Comparison of ENCODE assay signal across 1 cellular context in the genomic region with DNA sequence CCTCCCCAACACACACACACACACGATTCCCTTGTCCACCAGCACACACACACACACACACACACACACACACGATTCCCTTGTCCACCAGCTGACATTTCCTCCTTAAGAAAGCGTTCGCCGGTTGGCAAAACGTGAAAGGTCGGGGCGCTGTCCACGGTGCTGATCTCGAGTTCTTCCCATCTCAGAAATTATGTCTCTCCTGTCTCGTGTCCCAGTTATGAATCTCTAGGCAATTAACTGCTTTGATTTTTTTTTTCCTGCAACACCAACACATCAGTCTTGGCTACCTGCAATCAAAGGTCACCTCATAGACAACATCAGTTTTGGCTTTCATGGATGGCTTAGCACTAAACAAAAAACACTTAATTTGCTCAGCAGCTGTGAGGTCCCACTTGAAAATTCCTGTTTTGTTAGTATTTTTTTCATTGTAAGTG.
TF ChIP-seq lines count a peak whose summit lies in the region.

No MANE protein-coding gene starts in this region.

TF ChIP-seq in HepG2, 621 proteins besides CTCF, POLR2A, EP300 and RAD21 (continued from another document and continues in another):
- TF ChIP-seq MYNN (CRISPR knock-in tag; IDR thresholded peaks at IDR 0.05; ENCODE audit: low read depth) (no peak), ZNF232 (CRISPR knock-in tag; IDR thresholded peaks at IDR 0.05; ENCODE audit: borderline replicate concordance) (peak; percentile 75; the same call in 1 of the 2 replicates), CHD4 (IDR thresholded peaks at IDR 0.05; ENCODE audit: borderline replicate concordance, low read length) (no peak), NFE2L2 (IDR thresholded peaks at IDR 0.05; ENCODE audit: low read length) (no peak), ZNF12 (CRISPR knock-in tag; IDR thresholded peaks at IDR 0.05) (0 out of 2 replicates have a peak, but pooled peaks have one; percentile 26), HOXA5 (CRISPR knock-in tag; IDR thresholded peaks at IDR 0.05) (peak; percentile 35; the same call in 1 of the 2 replicates), ZNF441 (CRISPR knock-in tag; IDR thresholded peaks at IDR 0.05; ENCODE audit: borderline replicate concordance) (peak; percentile 58; the same call in 1 of the 2 replicates), ZNF430 (CRISPR knock-in tag; IDR thresholded peaks at IDR 0.05) (peak; percentile 69; the same call in 1 of the 2 replicates), TSC22D2 (CRISPR knock-in tag; IDR thresholded peaks at IDR 0.05; ENCODE audit: borderline replicate concordance) (peak; percentile 80; the same call in 1 of the 2 replicates), NFKBIZ (CRISPR knock-in tag; IDR thresholded peaks at IDR 0.05) (0 out of 2 replicates have a peak, but pooled peaks have one; percentile 46), SUZ12 (IDR thresholded peaks at IDR 0.05; ENCODE audit: low read depth, low read length) (no peak), ZFP62 (CRISPR knock-in tag; IDR thresholded peaks at IDR 0.05) (no peak), HDAC2 (CRISPR knock-in tag; IDR thresholded peaks at IDR 0.05) (peak; percentile 18; the same call in 1 of the 2 replicates), ZNF335 (CRISPR knock-in tag; IDR thresholded peaks at IDR 0.05) (0 out of 2 replicates have a peak, but pooled peaks have one; percentile 48), AHR (CRISPR knock-in tag; IDR thresholded peaks at IDR 0.05) (0 out of 2 replicates have a peak, but pooled peaks have one; percentile 42), TBX2 (CRISPR knock-in tag; IDR thresholded peaks at IDR 0.05; ENCODE audit: borderline replicate concordance) (no peak), ZNF563 (CRISPR knock-in tag; IDR thresholded peaks at IDR 0.05) (0 out of 2 replicates have a peak, but pooled peaks have one; percentile 41), ESRRA (CRISPR knock-in tag; IDR thresholded peaks at IDR 0.05; ENCODE audit: low read depth) (no peak), HIVEP1 (CRISPR knock-in tag; IDR thresholded peaks at IDR 0.05) (no peak), FOXK1 (CRISPR knock-in tag; IDR thresholded peaks at IDR 0.05; ENCODE audit: borderline replicate concordance, low read depth) (no peak), WIZ (CRISPR knock-in tag; IDR thresholded peaks at IDR 0.05) (peak; percentile 70; the same call in 1 of the 2 replicates), PHF5A (CRISPR knock-in tag; IDR thresholded peaks at IDR 0.05; ENCODE audit: low read depth, unreplicated experiment) (no peak), KDM5B (CRISPR knock-in tag; IDR thresholded peaks at IDR 0.05; ENCODE audit: borderline replicate concordance) (no peak), ZBTB3 (CRISPR knock-in tag; IDR thresholded peaks at IDR 0.05; ENCODE audit: borderline replicate concordance, low read depth) (no peak), SIX4 (CRISPR knock-in tag; IDR thresholded peaks at IDR 0.05) (no peak), ZNF772 (CRISPR knock-in tag; IDR thresholded peaks at IDR 0.05) (no peak), MBD4 (IDR thresholded peaks at IDR 0.05; ENCODE audit: borderline replicate concordance, low read length) (no peak), HES4 (CRISPR knock-in tag; IDR thresholded peaks at IDR 0.05; ENCODE audit: borderline replicate concordance) (peak; percentile 69; the same call in 1 of the 2 replicates), KLF16 (CRISPR knock-in tag; IDR thresholded peaks at IDR 0.05) (peak in 1 of 2 experiments; percentile 45; a peak in 1 of 4 replicates), SALL1 (CRISPR knock-in tag; IDR thresholded peaks at IDR 0.05) (peak; percentile 73), IKZF4 (CRISPR knock-in tag; IDR thresholded peaks at IDR 0.05; ENCODE audit: borderline replicate concordance, low read depth, not compliant biosample characterization) (peak; percentile 52), ZSCAN21 (CRISPR knock-in tag; IDR thresholded peaks at IDR 0.05; ENCODE audit: borderline replicate concordance) (0 out of 2 replicates have a peak, but pooled peaks have one; percentile 23), KAT7 (CRISPR knock-in tag; IDR thresholded peaks at IDR 0.05; ENCODE audit: borderline replicate concordance) (no peak), TOPORS (CRISPR knock-in tag; IDR thresholded peaks at IDR 0.05) (no peak), ZNF446 (CRISPR knock-in tag; IDR thresholded peaks at IDR 0.05) (peak; percentile 55; the same call in 1 of the 2 replicates), RXRA (CRISPR knock-in tag; IDR thresholded peaks at IDR 0.05) (no peak), SP5 (CRISPR knock-in tag; IDR thresholded peaks at IDR 0.05; ENCODE audit: borderline replicate concordance, low read depth) (no peak), POLR2G (IDR thresholded peaks at IDR 0.05; ENCODE audit: low read depth, low read length) (no peak), ZNF780A (CRISPR knock-in tag; IDR thresholded peaks at IDR 0.05) (0 out of 2 replicates have a peak, but pooled peaks have one; percentile 39), KDM4B (CRISPR knock-in tag; IDR thresholded peaks at IDR 0.05) (peak; percentile 50; the same call in 1 of the 2 replicates)
- TF ChIP-seq, protein P1, sequence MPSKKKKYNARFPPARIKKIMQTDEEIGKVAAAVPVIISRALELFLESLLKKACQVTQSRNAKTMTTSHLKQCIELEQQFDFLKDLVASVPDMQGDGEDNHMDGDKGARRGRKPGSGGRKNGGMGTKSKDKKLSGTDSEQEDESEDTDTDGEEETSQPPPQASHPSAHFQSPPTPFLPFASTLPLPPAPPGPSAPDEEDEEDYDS (CRISPR knock-in tag; IDR thresholded peaks at IDR 0.05), result no peak
- TF ChIP-seq, protein P2, sequence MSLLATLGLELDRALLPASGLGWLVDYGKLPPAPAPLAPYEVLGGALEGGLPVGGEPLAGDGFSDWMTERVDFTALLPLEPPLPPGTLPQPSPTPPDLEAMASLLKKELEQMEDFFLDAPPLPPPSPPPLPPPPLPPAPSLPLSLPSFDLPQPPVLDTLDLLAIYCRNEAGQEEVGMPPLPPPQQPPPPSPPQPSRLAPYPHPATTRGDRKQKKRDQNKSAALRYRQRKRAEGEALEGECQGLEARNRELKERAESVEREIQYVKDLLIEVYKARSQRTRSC (CRISPR knock-in tag; IDR thresholded peaks at IDR 0.05; ENCODE audit: low read depth), result 0 out of 2 replicates have a peak, but pooled peaks have one; percentile 41
- TF ChIP-seq, protein P3, sequence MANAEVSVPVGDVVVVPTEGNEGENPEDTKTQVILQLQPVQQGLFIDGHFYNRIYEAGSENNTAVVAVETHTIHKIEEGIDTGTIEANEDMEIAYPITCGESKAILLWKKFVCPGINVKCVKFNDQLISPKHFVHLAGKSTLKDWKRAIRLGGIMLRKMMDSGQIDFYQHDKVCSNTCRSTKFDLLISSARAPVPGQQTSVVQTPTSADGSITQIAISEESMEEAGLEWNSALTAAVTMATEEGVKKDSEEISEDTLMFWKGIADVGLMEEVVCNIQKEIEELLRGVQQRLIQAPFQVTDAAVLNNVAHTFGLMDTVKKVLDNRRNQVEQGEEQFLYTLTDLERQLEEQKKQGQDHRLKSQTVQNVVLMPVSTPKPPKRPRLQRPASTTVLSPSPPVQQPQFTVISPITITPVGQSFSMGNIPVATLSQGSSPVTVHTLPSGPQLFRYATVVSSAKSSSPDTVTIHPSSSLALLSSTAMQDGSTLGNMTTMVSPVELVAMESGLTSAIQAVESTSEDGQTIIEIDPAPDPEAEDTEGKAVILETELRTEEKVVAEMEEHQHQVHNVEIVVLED (CRISPR knock-in tag; IDR thresholded peaks at IDR 0.05; ENCODE audit: borderline replicate concordance), result no peak
- TF ChIP-seq, protein P4, sequence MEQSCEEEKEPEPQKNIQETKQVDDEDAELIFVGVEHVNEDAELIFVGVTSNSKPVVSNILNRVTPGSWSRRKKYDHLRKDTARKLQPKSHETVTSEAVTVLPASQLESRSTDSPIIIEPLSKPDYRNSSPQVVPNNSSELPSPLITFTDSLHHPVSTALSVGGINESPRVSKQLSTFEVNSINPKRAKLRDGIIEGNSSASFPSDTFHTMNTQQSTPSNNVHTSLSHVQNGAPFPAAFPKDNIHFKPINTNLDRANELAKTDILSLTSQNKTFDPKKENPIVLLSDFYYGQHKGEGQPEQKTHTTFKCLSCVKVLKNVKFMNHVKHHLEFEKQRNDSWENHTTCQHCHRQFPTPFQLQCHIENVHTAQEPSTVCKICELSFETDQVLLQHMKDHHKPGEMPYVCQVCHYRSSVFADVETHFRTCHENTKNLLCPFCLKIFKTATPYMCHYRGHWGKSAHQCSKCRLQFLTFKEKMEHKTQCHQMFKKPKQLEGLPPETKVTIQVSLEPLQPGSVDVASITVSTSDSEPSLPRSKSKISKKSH (CRISPR knock-in tag; IDR thresholded peaks at IDR 0.05; ENCODE audit: borderline replicate concordance), result no peak
- TF ChIP-seq, protein P5, sequence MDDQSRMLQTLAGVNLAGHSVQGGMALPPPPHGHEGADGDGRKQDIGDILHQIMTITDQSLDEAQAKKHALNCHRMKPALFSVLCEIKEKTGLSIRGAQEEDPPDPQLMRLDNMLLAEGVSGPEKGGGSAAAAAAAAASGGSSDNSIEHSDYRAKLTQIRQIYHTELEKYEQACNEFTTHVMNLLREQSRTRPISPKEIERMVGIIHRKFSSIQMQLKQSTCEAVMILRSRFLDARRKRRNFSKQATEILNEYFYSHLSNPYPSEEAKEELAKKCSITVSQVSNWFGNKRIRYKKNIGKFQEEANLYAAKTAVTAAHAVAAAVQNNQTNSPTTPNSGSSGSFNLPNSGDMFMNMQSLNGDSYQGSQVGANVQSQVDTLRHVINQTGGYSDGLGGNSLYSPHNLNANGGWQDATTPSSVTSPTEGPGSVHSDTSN (CRISPR knock-in tag; IDR thresholded peaks at IDR 0.05; ENCODE audit: borderline replicate concordance), result no peak
- TF ChIP-seq, protein P6, sequence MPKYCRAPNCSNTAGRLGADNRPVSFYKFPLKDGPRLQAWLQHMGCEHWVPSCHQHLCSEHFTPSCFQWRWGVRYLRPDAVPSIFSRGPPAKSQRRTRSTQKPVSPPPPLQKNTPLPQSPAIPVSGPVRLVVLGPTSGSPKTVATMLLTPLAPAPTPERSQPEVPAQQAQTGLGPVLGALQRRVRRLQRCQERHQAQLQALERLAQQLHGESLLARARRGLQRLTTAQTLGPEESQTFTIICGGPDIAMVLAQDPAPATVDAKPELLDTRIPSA (CRISPR knock-in tag; IDR thresholded peaks at IDR 0.05; ENCODE audit: borderline replicate concordance), result no peak
- TF ChIP-seq, protein P7, sequence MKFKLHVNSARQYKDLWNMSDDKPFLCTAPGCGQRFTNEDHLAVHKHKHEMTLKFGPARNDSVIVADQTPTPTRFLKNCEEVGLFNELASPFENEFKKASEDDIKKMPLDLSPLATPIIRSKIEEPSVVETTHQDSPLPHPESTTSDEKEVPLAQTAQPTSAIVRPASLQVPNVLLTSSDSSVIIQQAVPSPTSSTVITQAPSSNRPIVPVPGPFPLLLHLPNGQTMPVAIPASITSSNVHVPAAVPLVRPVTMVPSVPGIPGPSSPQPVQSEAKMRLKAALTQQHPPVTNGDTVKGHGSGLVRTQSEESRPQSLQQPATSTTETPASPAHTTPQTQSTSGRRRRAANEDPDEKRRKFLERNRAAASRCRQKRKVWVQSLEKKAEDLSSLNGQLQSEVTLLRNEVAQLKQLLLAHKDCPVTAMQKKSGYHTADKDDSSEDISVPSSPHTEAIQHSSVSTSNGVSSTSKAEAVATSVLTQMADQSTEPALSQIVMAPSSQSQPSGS (CRISPR knock-in tag; IDR thresholded peaks at IDR 0.05), result peak; percentile 41; the same call in 1 of the 2 replicates
- TF ChIP-seq, protein P8, sequence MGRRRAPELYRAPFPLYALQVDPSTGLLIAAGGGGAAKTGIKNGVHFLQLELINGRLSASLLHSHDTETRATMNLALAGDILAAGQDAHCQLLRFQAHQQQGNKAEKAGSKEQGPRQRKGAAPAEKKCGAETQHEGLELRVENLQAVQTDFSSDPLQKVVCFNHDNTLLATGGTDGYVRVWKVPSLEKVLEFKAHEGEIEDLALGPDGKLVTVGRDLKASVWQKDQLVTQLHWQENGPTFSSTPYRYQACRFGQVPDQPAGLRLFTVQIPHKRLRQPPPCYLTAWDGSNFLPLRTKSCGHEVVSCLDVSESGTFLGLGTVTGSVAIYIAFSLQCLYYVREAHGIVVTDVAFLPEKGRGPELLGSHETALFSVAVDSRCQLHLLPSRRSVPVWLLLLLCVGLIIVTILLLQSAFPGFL (CRISPR knock-in tag; IDR thresholded peaks at IDR 0.05), result no peak
- TF ChIP-seq, protein P9, sequence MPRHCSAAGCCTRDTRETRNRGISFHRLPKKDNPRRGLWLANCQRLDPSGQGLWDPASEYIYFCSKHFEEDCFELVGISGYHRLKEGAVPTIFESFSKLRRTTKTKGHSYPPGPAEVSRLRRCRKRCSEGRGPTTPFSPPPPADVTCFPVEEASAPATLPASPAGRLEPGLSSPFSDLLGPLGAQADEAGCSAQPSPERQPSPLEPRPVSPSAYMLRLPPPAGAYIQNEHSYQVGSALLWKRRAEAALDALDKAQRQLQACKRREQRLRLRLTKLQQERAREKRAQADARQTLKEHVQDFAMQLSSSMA (CRISPR knock-in tag; IDR thresholded peaks at IDR 0.05), result no peak
- TF ChIP-seq, protein P10, sequence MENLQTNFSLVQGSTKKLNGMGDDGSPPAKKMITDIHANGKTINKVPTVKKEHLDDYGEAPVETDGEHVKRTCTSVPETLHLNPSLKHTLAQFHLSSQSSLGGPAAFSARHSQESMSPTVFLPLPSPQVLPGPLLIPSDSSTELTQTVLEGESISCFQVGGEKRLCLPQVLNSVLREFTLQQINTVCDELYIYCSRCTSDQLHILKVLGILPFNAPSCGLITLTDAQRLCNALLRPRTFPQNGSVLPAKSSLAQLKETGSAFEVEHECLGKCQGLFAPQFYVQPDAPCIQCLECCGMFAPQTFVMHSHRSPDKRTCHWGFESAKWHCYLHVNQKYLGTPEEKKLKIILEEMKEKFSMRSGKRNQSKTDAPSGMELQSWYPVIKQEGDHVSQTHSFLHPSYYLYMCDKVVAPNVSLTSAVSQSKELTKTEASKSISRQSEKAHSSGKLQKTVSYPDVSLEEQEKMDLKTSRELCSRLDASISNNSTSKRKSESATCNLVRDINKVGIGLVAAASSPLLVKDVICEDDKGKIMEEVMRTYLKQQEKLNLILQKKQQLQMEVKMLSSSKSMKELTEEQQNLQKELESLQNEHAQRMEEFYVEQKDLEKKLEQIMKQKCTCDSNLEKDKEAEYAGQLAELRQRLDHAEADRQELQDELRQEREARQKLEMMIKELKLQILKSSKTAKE (CRISPR knock-in tag; IDR thresholded peaks at IDR 0.05; ENCODE audit: borderline replicate concordance), result no peak
- TF ChIP-seq, protein P11, sequence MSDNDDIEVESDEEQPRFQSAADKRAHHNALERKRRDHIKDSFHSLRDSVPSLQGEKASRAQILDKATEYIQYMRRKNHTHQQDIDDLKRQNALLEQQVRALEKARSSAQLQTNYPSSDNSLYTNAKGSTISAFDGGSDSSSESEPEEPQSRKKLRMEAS (IDR thresholded peaks at IDR 0.05), result 0 out of 2 replicates have a peak, but pooled peaks have one; percentile 15
- TF ChIP-seq, protein P12, sequence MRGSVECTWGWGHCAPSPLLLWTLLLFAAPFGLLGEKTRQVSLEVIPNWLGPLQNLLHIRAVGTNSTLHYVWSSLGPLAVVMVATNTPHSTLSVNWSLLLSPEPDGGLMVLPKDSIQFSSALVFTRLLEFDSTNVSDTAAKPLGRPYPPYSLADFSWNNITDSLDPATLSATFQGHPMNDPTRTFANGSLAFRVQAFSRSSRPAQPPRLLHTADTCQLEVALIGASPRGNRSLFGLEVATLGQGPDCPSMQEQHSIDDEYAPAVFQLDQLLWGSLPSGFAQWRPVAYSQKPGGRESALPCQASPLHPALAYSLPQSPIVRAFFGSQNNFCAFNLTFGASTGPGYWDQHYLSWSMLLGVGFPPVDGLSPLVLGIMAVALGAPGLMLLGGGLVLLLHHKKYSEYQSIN (CRISPR knock-in tag; IDR thresholded peaks at IDR 0.05; ENCODE audit: borderline replicate concordance), result peak; percentile 55; the same call in 1 of the 2 replicates
- TF ChIP-seq, protein P13, sequence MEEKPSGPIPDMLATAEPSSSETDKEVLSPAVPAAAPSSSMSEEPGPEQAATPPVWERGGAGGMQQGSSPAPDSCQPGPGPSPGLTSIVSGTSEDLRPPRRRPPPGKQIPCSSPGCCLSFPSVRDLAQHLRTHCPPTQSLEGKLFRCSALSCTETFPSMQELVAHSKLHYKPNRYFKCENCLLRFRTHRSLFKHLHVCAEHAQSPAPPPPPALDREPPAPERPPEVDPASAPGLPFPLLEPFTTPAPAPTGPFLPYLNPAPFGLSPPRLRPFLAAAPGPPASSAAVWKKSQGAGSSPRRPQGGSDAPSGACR (CRISPR knock-in tag; IDR thresholded peaks at IDR 0.05), result no peak
